Comparison of ENCODE assay signal across 13 cellular contexts in genomic region chr6:12286381-12287132, GRCh38. TPM values are rescaled to one million over a fixed set of nuclear protein-coding genes. Genes with fewer than 3 reads are reported as not detected.
DNase-seq lines count a peak whose midpoint lies in the region; ATAC-seq and TF ChIP-seq lines count a peak whose summit lies in the region.
"Had no signal": no experiment of that assay in that cellular context is flagged by ENCODE, and none has a peak within 500 bp of the region (broad histone marks: within the 10 kb centered on the region; RNA-seq: fewer than 3 reads in every experiment).

No MANE protein-coding gene starts in this region.

- in situ Hi-C loops in Panc1 (cut with HindIII; ENCODE audit: low pct_unique_long_range_greater_than_20kb, low sequenced_read_pairs) = no loop called here

- H3K27me3 ChIP-seq in A673 (replicated peaks; ENCODE audit: insufficient read depth, low read depth, low read length, poor library complexity) (peaks cover 18% of the 10 kb centered on the region), HCT116 (ENCODE audit: insufficient read depth, low read length) (no peaks in the 10 kb centered on the region), Panc1 (ENCODE audit: control insufficient read depth, insufficient read depth, low read length) (no peaks in the 10 kb centered on the region)
- H3K27me3 ChIP-seq: SJCRH30 had no signal

- H3K4me1 ChIP-seq in A673 (ENCODE audit: insufficient read depth, low read length, poor library complexity, severe bottlenecking) (no peaks in the 10 kb centered on the region), HCT116 (ENCODE audit: control insufficient read depth in 1 of 2, insufficient read depth in 2 of 2, low read length in 2 of 2) (peaks cover 7 to 36% of the 10 kb centered on the region in 2 experiments), Panc1 (ENCODE audit: control insufficient read depth, insufficient read depth, low read length) (peaks cover 30% of the 10 kb centered on the region)
- H3K4me1 ChIP-seq: SJCRH30 had no signal

- TF ChIP-seq CTCF in A673 (conservative IDR thresholded peaks at IDR 0.05; ENCODE audit: low read depth, low read length) (no peak), HCT116 (IDR thresholded peaks at IDR 0.05 in 2 of 3, conservative IDR thresholded peaks at IDR 0.05 in 1 of 3; ENCODE audit: borderline replicate concordance in 1 of 3, insufficient read depth in 1 of 3, low read depth in 2 of 3, low read length in 2 of 3) (no peak), Panc1 (IDR thresholded peaks at IDR 0.05) (no peak)

- TF ChIP-seq RAD21 in HCT116 (IDR thresholded peaks at IDR 0.05; ENCODE audit: low read depth) = no peak

- H3K27ac ChIP-seq in A673 (ENCODE audit: low read depth, low read length, poor library complexity, severe bottlenecking) (no peak overlapping the region), HCT116 (ENCODE audit: low read depth, low read length) (no peak overlapping the region), Panc1 (ENCODE audit: low read length) (peak overlapping the region; percentile 83)
- H3K27ac ChIP-seq: SJCRH30 had no signal

- no peaks in the 10 kb centered on the region for H3K36me3 ChIP-seq in A673 (ENCODE audit: insufficient read depth, low read length, poor library complexity, severe bottlenecking)
- no peaks in the 10 kb centered on the region for H3K36me3 ChIP-seq in HCT116 (ENCODE audit: control insufficient read depth in 1 of 2, insufficient read depth in 2 of 2, low read length in 2 of 2)
- H3K36me3 ChIP-seq in Panc1 (ENCODE audit: control insufficient read depth, insufficient read depth, low read length) = no peaks in the 10 kb centered on the region
- H3K36me3 ChIP-seq: SJCRH30 had no signal

- no peak overlapping the region for H3K4me3 ChIP-seq in A673 (ENCODE audit: low read depth, low read length, poor library complexity, severe bottlenecking)
- H3K4me3 ChIP-seq in HCT116 (replicated peaks in 1 of 2; ENCODE audit: low read depth in 1 of 2, low read length in 2 of 2) = no peak overlapping the region
- H3K4me3 ChIP-seq in Panc1 (ENCODE audit: low read depth in 2 of 2, low read length in 2 of 2) = no peak overlapping the region
- H3K4me3 ChIP-seq: SJCRH30, smooth muscle cell had no signal

- no peaks in the 10 kb centered on the region for H3K9me2 ChIP-seq in HCT116 (ENCODE audit: insufficient read depth)

- no peaks in the 10 kb centered on the region for H3K9me3 ChIP-seq in A673 (ENCODE audit: low read depth, low read length, poor library complexity, severe bottlenecking)
- H3K9me3 ChIP-seq in HCT116 (ENCODE audit: control insufficient read depth in 1 of 2, insufficient read depth in 1 of 2, low read depth in 1 of 2, low read length in 2 of 2) = no peaks in the 10 kb centered on the region
- no peaks in the 10 kb centered on the region for H3K9me3 ChIP-seq in Panc1 (ENCODE audit: control insufficient read depth, insufficient read depth, low read depth, low read length)
- H3K9me3 ChIP-seq: SJCRH30 had no signal

- TF ChIP-seq POLR2A in HCT116 (IDR thresholded peaks at IDR 0.05; ENCODE audit: borderline replicate concordance, extremely low read depth, insufficient read depth, insufficient read length) = no peak

- RAD21 ChIA-PET in HCT116 (lab: Charles Lee; ENCODE audit: low non-redundant PET in 1 of 2, low total read pairs in 2 of 2, uncharacterized antibody in 2 of 2, unreplicated experiment in 2 of 2) = interaction anchor here (0.7 to 0.8 kb wide), 3 partner anchors 8 to 641 kb away, joined by 3 to 5 read pairs (median 3); no protein-coding TSS in a partner anchor

- POLR2A ChIA-PET in A673 (lab: Charles Lee; ENCODE audit: low non-redundant PET) = no interaction called here
- POLR2A ChIA-PET in HCT116 (lab: Charles Lee) = interaction anchor here (0.7 to 1.0 kb wide), 2 partner anchors 12 to 320 kb away, joined by 3 read pairs; no protein-coding TSS in a partner anchor
- POLR2A ChIA-PET in Panc1 (lab: Charles Lee) = no interaction called here

- BruUV-seq in A673 (replicated peaks; lab: Mats Ljungman, UMichigan) (no TSS peak), HCT116 (replicated peaks; lab: Mats Ljungman, UMichigan) (no TSS peak), Panc1 (replicated peaks; lab: Mats Ljungman, UMichigan) (no TSS peak)

- DNase-seq in A673 (ENCODE audit: low spot score) (peak; percentile 21), HCT116 (ENCODE audit: low read depth, low spot score) (no peak), Panc1 (ENCODE audit: low read depth, low spot score) (no peak), kidney tubule cell (ENCODE audit: low spot score) (peak; percentile 44), AG08396 (ENCODE audit: low spot score) (no peak)
- DNase-seq in stimulated activated CD4-positive, alpha-beta T cell treated with anti-CD3 and anti-CD28 coated beads, Interleukin-12 subunit alpha, Interleukin-12 subunit beta, amount 100 ng/mL, for 4 hours = no peak
- DNase-seq in stimulated activated naive CD4-positive, alpha-beta T cell (lab: John Stamatoyannopoulos, UW) = no peak
- no peak for DNase-seq in stimulated activated CD4-positive, alpha-beta T cell treated with anti-CD3 and anti-CD28 coated beads, Interleukin-15, amount 100 ng/mL, for 24 hours
- DNase-seq: caudate nucleus, hippocampal formation, SJCRH30 had no signal

- intact Hi-C loops in A673 (cut with micrococcal nuclease; ENCODE audit: unreplicated experiment) (loop anchor here (5.0 kb wide), 1 partner anchor 634 kb away; no protein-coding TSS in a partner anchor), HCT116 (cut with micrococcal nuclease) (loop anchor here (1.0 kb wide), 1 partner anchor 701 kb away; no protein-coding TSS in a partner anchor), Panc1 (cut with micrococcal nuclease; ENCODE audit: unreplicated experiment) (loop anchor here (1.0 to 5.0 kb wide), 2 partner anchors 136 to 274 kb away; partner anchors contain the start of gene HIVEP1)

- H2AFZ ChIP-seq in HCT116 (ENCODE audit: low read depth, low read length, poor library complexity, severe bottlenecking) = no peak overlapping the region

- CTCF ChIA-PET in A673 (lab: Charles Lee) = interaction anchor here (0.7 to 0.8 kb wide), 5 partner anchors 197 to 648 kb away, joined by 5 to 10 read pairs (median 7); no protein-coding TSS in a partner anchor
- CTCF ChIA-PET in HCT116 (lab: Charles Lee) = interaction anchor here (0.7 to 2.0 kb wide), 14 partner anchors 9 to 1123 kb away, joined by 3 to 14 read pairs (median 4); no protein-coding TSS in a partner anchor
- CTCF ChIA-PET in Panc1 (lab: Charles Lee) = interaction anchor here (0.6 to 1.2 kb wide), 11 partner anchors 12 to 702 kb away, joined by 3 to 6 read pairs (median 3); no protein-coding TSS in a partner anchor

- no peaks in the 10 kb centered on the region for H3K79me2 ChIP-seq in HCT116 (ENCODE audit: insufficient read depth, low read length)

- no peak for ATAC-seq in HCT116
- no peak for ATAC-seq in Panc1

- H3K9ac ChIP-seq in HCT116 (ENCODE audit: low read length) = no peak overlapping the region

- peak overlapping the region; percentile 69; the same call in 1 of the 2 replicates for H3K4me2 ChIP-seq in HCT116 (ENCODE audit: low read length)
- H3K4me2 ChIP-seq: smooth muscle cell had no signal

- no peaks in the 10 kb centered on the region for H4K20me1 ChIP-seq in HCT116 (ENCODE audit: insufficient read depth)

TF ChIP-seq in HCT116, 20 proteins besides CTCF, POLR2A, EP300 and RAD21:
- TF ChIP-seq EZH2 (IDR thresholded peaks at IDR 0.05) (no peak), SIN3A (IDR thresholded peaks at IDR 0.05; ENCODE audit: low read depth) (no peak), ELF1 (IDR thresholded peaks at IDR 0.05; ENCODE audit: borderline replicate concordance, low read depth) (no peak), YY1 (IDR thresholded peaks at IDR 0.05; ENCODE audit: extremely low read depth, insufficient replicate concordance, low read depth, low read length) (no peak), SP1 (IDR thresholded peaks at IDR 0.05; ENCODE audit: low read depth) (no peak), ZNF274 (IDR thresholded peaks at IDR 0.05; ENCODE audit: low read depth, low read length) (no peak), POLR2AphosphoS5 (IDR thresholded peaks at IDR 0.05; ENCODE audit: low read depth, low read length) (no peak), EGR1 (IDR thresholded peaks at IDR 0.05; ENCODE audit: low read depth) (no peak), ZFX (IDR thresholded peaks at IDR 0.05) (no peak), SRF (IDR thresholded peaks at IDR 0.05; ENCODE audit: low read depth) (no peak), CBX3 (IDR thresholded peaks at IDR 0.05; ENCODE audit: low read depth) (no peak), JUND (IDR thresholded peaks at IDR 0.05) (no peak), TCF7L2 (IDR thresholded peaks at IDR 0.05; ENCODE audit: borderline replicate concordance, extremely low read depth, insufficient read depth, insufficient read length) (no peak), CEBPB (IDR thresholded peaks at IDR 0.05; ENCODE audit: low read depth) (no peak)
- TF ChIP-seq, protein P1, sequence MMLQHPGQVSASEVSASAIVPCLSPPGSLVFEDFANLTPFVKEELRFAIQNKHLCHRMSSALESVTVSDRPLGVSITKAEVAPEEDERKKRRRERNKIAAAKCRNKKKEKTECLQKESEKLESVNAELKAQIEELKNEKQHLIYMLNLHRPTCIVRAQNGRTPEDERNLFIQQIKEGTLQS (IDR thresholded peaks at IDR 0.05) = no peak
- TF ChIP-seq, protein P2, sequence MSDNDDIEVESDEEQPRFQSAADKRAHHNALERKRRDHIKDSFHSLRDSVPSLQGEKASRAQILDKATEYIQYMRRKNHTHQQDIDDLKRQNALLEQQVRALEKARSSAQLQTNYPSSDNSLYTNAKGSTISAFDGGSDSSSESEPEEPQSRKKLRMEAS (IDR thresholded peaks at IDR 0.05) = no peak
- TF ChIP-seq, protein P3, sequence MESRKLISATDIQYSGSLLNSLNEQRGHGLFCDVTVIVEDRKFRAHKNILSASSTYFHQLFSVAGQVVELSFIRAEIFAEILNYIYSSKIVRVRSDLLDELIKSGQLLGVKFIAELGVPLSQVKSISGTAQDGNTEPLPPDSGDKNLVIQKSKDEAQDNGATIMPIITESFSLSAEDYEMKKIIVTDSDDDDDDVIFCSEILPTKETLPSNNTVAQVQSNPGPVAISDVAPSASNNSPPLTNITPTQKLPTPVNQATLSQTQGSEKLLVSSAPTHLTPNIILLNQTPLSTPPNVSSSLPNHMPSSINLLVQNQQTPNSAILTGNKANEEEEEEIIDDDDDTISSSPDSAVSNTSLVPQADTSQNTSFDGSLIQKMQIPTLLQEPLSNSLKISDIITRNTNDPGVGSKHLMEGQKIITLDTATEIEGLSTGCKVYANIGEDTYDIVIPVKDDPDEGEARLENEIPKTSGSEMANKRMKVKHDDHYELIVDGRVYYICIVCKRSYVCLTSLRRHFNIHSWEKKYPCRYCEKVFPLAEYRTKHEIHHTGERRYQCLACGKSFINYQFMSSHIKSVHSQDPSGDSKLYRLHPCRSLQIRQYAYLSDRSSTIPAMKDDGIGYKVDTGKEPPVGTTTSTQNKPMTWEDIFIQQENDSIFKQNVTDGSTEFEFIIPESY (IDR thresholded peaks at IDR 0.05; ENCODE audit: extremely low read depth, insufficient replicate concordance, low read length) = no peak
TF ChIP-seq in HCT116: peak in this region for 0.

RNA-seq across cellular contexts. Expression of gene EDN1, which starts 3.6 kb away (rescaled TPM):
- not detected in 2 replicates for total RNA-seq in A673 (2021)
- total RNA-seq in HCT116 (2021; ENCODE audit: unreplicated experiment) = 0.22 TPM
- 0.25 and 0.26 TPM in 2 replicates for polyA plus RNA-seq in HCT116 (2012)
- total RNA-seq in Panc1 (2021; ENCODE audit: unreplicated experiment) = 15.1 TPM
- 18.0 TPM for polyA plus RNA-seq in Panc1 (2012; ENCODE audit: insufficient read length)
- total RNA-seq: neural crest cell had no signal

Comparison
In these comparisons a context has a peak if more than half of its experiments do, and no peak if none do; other contexts are left out.
1. DNase-seq: peak in A673 (single experiment) and kidney tubule cell (single experiment); none in HCT116 (single experiment), Panc1 (single experiment), stimulated activated CD4-positive, alpha-beta T cell treated with anti-CD3 and anti-CD28 coated beads, Interleukin-12 subunit alpha, Interleukin-12 subunit beta, amount 100 ng/mL, for 4 hours (single experiment), stimulated activated naive CD4-positive, alpha-beta T cell (0 of 6), stimulated activated CD4-positive, alpha-beta T cell treated with anti-CD3 and anti-CD28 coated beads, Interleukin-15, amount 100 ng/mL, for 24 hours (single experiment) and AG08396 (single experiment).
2. RNA of gene EDN1, which starts 3.6 kb away (total RNA-seq): 15.1 TPM in Panc1 (single experiment); 0.22 TPM in HCT116 (single experiment) and not detected in A673; every median in the first group is over 10 times any median in the second.